Comparison of ENCODE assay signal across 8 cellular contexts in the genomic region with DNA sequence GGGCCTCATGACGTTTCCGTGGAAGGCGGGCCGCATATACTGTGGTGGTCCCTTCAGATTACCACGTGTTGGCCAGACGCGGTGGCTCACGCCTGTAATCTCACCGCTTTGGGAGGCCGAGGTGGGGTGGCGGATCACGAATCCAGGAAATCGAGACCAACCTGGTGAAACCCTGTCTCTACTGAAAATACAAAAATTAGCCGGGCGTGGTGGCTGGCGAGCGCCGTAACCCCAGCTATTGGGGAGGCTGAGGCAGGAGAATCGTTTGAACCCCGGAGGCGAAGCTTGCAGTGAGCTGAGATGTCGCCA. TPM values are rescaled to one million over a fixed set of nuclear protein-coding genes. Genes with fewer than 3 reads are reported as not detected.
A peak's percentile ranks its signal among the peaks of the same experiment; 100 is the strongest.
DNase-seq lines count a peak whose midpoint lies in the region; ATAC-seq and TF ChIP-seq lines count a peak whose summit lies in the region.

No MANE protein-coding gene starts in this region.

- peaks cover 12% of the 10 kb centered on the region for H3K4me1 Mint-ChIP-seq in activated T-helper 2 cell treated with anti-CD3 and anti-CD28 coated beads, Interferon-gamma antibody, Interleukin-2, Interleukin-4, amounts not matched to agents 10 μg/mL and 5 μg/mL and 100 μg/mL, durations not matched to agents 14 hours and 24 hours and 36 hours (ENCODE audit: low read depth)
- peaks cover 11 to 21% of the 10 kb centered on the region in 2 donors for H3K4me1 Mint-ChIP-seq in stimulated activated naive B cell treated with anti-CD40 and anti-IgM and Interleukin-4, amounts not matched to agents 10 μg/mL and 1 μg/mL and 100 μg/mL, for 72 hours

- peak overlapping the region; percentile 84 for H3K4me3 Mint-ChIP-seq in activated T-helper 2 cell treated with anti-CD3 and anti-CD28 coated beads, Interferon-gamma antibody, Interleukin-2, Interleukin-4, amounts not matched to agents 10 μg/mL and 5 μg/mL and 100 μg/mL, durations not matched to agents 14 hours and 24 hours and 36 hours (ENCODE audit: low read depth)
- H3K4me3 Mint-ChIP-seq in stimulated activated naive B cell treated with anti-CD40 and anti-IgM and Interleukin-4, amounts not matched to agents 10 μg/mL and 1 μg/mL and 100 μg/mL, for 72 hours, result peak overlapping the region; percentile 83 to 92

- no peak for DNase-seq in HFF-Myc (ENCODE audit: extremely low read depth, low read depth)
- DNase-seq in activated T-helper 2 cell treated with anti-CD3 and anti-CD28 coated beads, Interferon-gamma antibody, Interleukin-2, Interleukin-4, amounts not matched to agents 10 μg/mL and 5 μg/mL and 100 μg/mL, durations not matched to agents 14 hours and 24 hours and 36 hours (ENCODE audit: low spot score), result no peak
- no peak for DNase-seq in stimulated activated naive B cell treated with anti-CD40 and anti-IgM and Interleukin-4, amounts not matched to agents 10 μg/mL and 1 μg/mL and 100 μg/mL, for 72 hours
- no peak for DNase-seq in DMS79 (lab: John Stamatoyannopoulos, UW)
- no peak for DNase-seq in NCI-H748 treated with DMSO at 0.1 percent for 48 hours (lab: John Stamatoyannopoulos, UW)

- no peaks in the 10 kb centered on the region for H3K9me3 Mint-ChIP-seq in activated T-helper 2 cell treated with anti-CD3 and anti-CD28 coated beads, Interferon-gamma antibody, Interleukin-2, Interleukin-4, amounts not matched to agents 10 μg/mL and 5 μg/mL and 100 μg/mL, durations not matched to agents 14 hours and 24 hours and 36 hours
- H3K9me3 Mint-ChIP-seq in stimulated activated naive B cell treated with anti-CD40 and anti-IgM and Interleukin-4, amounts not matched to agents 10 μg/mL and 1 μg/mL and 100 μg/mL, for 72 hours, result no peaks in the 10 kb centered on the region

- H3K9me3 ChIP-seq in iPS-18c (ENCODE audit: control insufficient read depth, insufficient read depth, low read length), result peaks cover 2% of the 10 kb centered on the region

- H3K4me3 ChIP-seq in HFF-Myc (replicated peaks; ENCODE audit: low read depth, low read length) (peak overlapping the region; percentile 61), iPS-18c (ENCODE audit: insufficient read depth, low read depth, low read length) (peak overlapping the region; percentile 88)

- H3K27me3 Mint-ChIP-seq in activated T-helper 2 cell treated with anti-CD3 and anti-CD28 coated beads, Interferon-gamma antibody, Interleukin-2, Interleukin-4, amounts not matched to agents 10 μg/mL and 5 μg/mL and 100 μg/mL, durations not matched to agents 14 hours and 24 hours and 36 hours (ENCODE audit: low read depth), result peaks cover 18% of the 10 kb centered on the region
- peaks cover 10 to 12% of the 10 kb centered on the region in 2 donors for H3K27me3 Mint-ChIP-seq in stimulated activated naive B cell treated with anti-CD40 and anti-IgM and Interleukin-4, amounts not matched to agents 10 μg/mL and 1 μg/mL and 100 μg/mL, for 72 hours

- H3K27ac Mint-ChIP-seq in activated T-helper 2 cell treated with anti-CD3 and anti-CD28 coated beads, Interferon-gamma antibody, Interleukin-2, Interleukin-4, amounts not matched to agents 10 μg/mL and 5 μg/mL and 100 μg/mL, durations not matched to agents 14 hours and 24 hours and 36 hours, result peak overlapping the region; percentile 86
- peak overlapping the region; percentile 91 for H3K27ac Mint-ChIP-seq in stimulated activated naive B cell treated with anti-CD40 and anti-IgM and Interleukin-4, amounts not matched to agents 10 μg/mL and 1 μg/mL and 100 μg/mL, for 72 hours

- no peak for TF ChIP-seq CTCF in HFF-Myc (IDR thresholded peaks at IDR 0.05; ENCODE audit: low read depth, low read length, missing control alignments)

- intact Hi-C loops in activated T-helper 2 cell treated with anti-CD3 and anti-CD28 coated beads, Interferon-gamma antibody, Interleukin-2, Interleukin-4, amounts not matched to agents 10 μg/mL and 5 μg/mL and 100 μg/mL, durations not matched to agents 14 hours and 24 hours and 36 hours (cut with micrococcal nuclease), result loop anchor here (5.0 kb wide), 2 partner anchors 55 to 85 kb away; a partner anchor contains a TSS

- no peaks in the 10 kb centered on the region for H3K36me3 Mint-ChIP-seq in activated T-helper 2 cell treated with anti-CD3 and anti-CD28 coated beads, Interferon-gamma antibody, Interleukin-2, Interleukin-4, amounts not matched to agents 10 μg/mL and 5 μg/mL and 100 μg/mL, durations not matched to agents 14 hours and 24 hours and 36 hours (ENCODE audit: low read depth)
- H3K36me3 Mint-ChIP-seq in stimulated activated naive B cell treated with anti-CD40 and anti-IgM and Interleukin-4, amounts not matched to agents 10 μg/mL and 1 μg/mL and 100 μg/mL, for 72 hours, result no peaks in the 10 kb centered on the region

- no peak for ATAC-seq in stimulated activated naive B cell treated with anti-CD40 and anti-IgM and Interleukin-4, amounts not matched to agents 10 μg/mL and 1 μg/mL and 100 μg/mL, for 72 hours (replicated peaks)
- ATAC-seq in HG03196 (IDR thresholded peaks at IDR 0.05; ENCODE audit: unreplicated experiment) (no peak), GM21367 (IDR thresholded peaks at IDR 0.05; ENCODE audit: unreplicated experiment) (no peak)

RNA-seq across cellular contexts. Expression of a gene that starts 0.9 kb away (rescaled TPM):
- total RNA-seq in activated T-helper 2 cell treated with anti-CD3 and anti-CD28 coated beads, Interferon-gamma antibody, Interleukin-2, Interleukin-4, amounts not matched to agents 10 μg/mL and 5 μg/mL and 100 μg/mL, durations not matched to agents 14 hours and 24 hours and 36 hours, result 2.3 and 2.7 TPM in 2 replicates

RNA-seq across cellular contexts. Expression of a gene that starts 15.5 kb away (rescaled TPM):
- total RNA-seq in activated T-helper 2 cell treated with anti-CD3 and anti-CD28 coated beads, Interferon-gamma antibody, Interleukin-2, Interleukin-4, amounts not matched to agents 10 μg/mL and 5 μg/mL and 100 μg/mL, durations not matched to agents 14 hours and 24 hours and 36 hours, result 42.9 and 45.0 TPM in 2 replicates

RNA-seq across cellular contexts. Expression of a gene that starts 20.2 kb away (rescaled TPM):
- total RNA-seq in activated T-helper 2 cell treated with anti-CD3 and anti-CD28 coated beads, Interferon-gamma antibody, Interleukin-2, Interleukin-4, amounts not matched to agents 10 μg/mL and 5 μg/mL and 100 μg/mL, durations not matched to agents 14 hours and 24 hours and 36 hours, result 9.8 and 11.1 TPM in 2 replicates

RNA-seq across cellular contexts. Expression of a gene that starts 57.5 kb away (rescaled TPM):
- 19.0 and 20.9 TPM in 2 replicates for total RNA-seq in activated T-helper 2 cell treated with anti-CD3 and anti-CD28 coated beads, Interferon-gamma antibody, Interleukin-2, Interleukin-4, amounts not matched to agents 10 μg/mL and 5 μg/mL and 100 μg/mL, durations not matched to agents 14 hours and 24 hours and 36 hours
